In genomic region chr3:138331143-138331894, GRCh38 we compare ENCODE assay signal across 12 cellular contexts. TPM values are rescaled to one million over a fixed set of nuclear protein-coding genes. Genes with fewer than 3 reads are reported as not detected.
A peak's percentile ranks its signal among the peaks of the same experiment; 100 is the strongest.
DNase-seq lines count a peak whose midpoint lies in the region; ATAC-seq and TF ChIP-seq lines count a peak whose summit lies in the region.
"Had no signal": no experiment of that assay in that cellular context is flagged by ENCODE, and none has a peak within 500 bp of the region (broad histone marks: within the 10 kb centered on the region; RNA-seq: fewer than 3 reads in every experiment).

No MANE protein-coding gene starts in this region.

- H3K36me3 ChIP-seq in tibial nerve, result no peaks in the 10 kb centered on the region
- H3K36me3 ChIP-seq: BLaER1 treated with 17β-estradiol and CSF1 and Interleukin-3, amounts not matched to agents 10 nM and 100 nM had no signal

- no peaks in the 10 kb centered on the region for H3K36me3 Mint-ChIP-seq in activated CD8-positive, alpha-beta memory T cell treated with anti-CD3 and anti-CD28 coated beads, Interleukin-2, amount 10 ng/mL, durations not matched to agents 7 days and 5 days

- no peak for TF ChIP-seq EP300 in tibial nerve (IDR thresholded peaks at IDR 0.05)

- WGBS in tibial nerve, 2 donors, result 89 to 90% methylated on average over 6 of the region's 6 CpGs

- no peak overlapping the region for H3K4me3 Mint-ChIP-seq in activated CD8-positive, alpha-beta memory T cell treated with anti-CD3 and anti-CD28 coated beads, Interleukin-2, amount 10 ng/mL, durations not matched to agents 7 days and 5 days

- no peaks in the 10 kb centered on the region for H3K27me3 ChIP-seq in tibial nerve
- H3K27me3 ChIP-seq: BLaER1 treated with 17β-estradiol and CSF1 and Interleukin-3, amounts not matched to agents 10 nM and 100 nM had no signal

- H3K4me3 ChIP-seq in fibroblast of mammary gland (ENCODE audit: control insufficient read depth, low read depth, low read length) (no peak overlapping the region), tibial nerve (no peak overlapping the region)
- H3K4me3 ChIP-seq: BLaER1 treated with 17β-estradiol and CSF1 and Interleukin-3, amounts not matched to agents 10 nM and 100 nM had no signal

- H3K4me1 ChIP-seq in tibial nerve, result peaks cover 0 to 19% (median 3%) of the 10 kb centered on the region in 4 donors

- TF ChIP-seq POLR2A in tibial nerve (IDR thresholded peaks at IDR 0.05), result no peak

- peak; percentile 31 for DNase-seq in activated CD8-positive, alpha-beta memory T cell treated with anti-CD3 and anti-CD28 coated beads, Interleukin-2, amount 10 ng/mL, durations not matched to agents 7 days and 5 days
- no peak for DNase-seq in activated CD8-positive, alpha-beta memory T cell treated with anti-CD3 and anti-CD28 coated beads, Interleukin-2, amount 50 U/mL, for 48 hours
- DNase-seq in OCI-M1 (lab: John Stamatoyannopoulos, UW), result peak; percentile 16
- DNase-seq in fibroblast of mammary gland (ENCODE audit: low read depth), result peak; percentile 41
- DNase-seq in tibial nerve (ENCODE audit: low spot score in 2 of 2), result no peak
- DNase-seq in NCI-H2029 (lab: John Stamatoyannopoulos, UW), result no peak
- DNase-seq in hepatic stellate cell (ENCODE audit: low spot score), result no peak
- no peak for DNase-seq in pons (ENCODE audit: low spot score)
- DNase-seq: cortex of kidney, NCI-H2029 treated with DMSO at 0.1 percent for 48 hours, occipital lobe had no signal

- H3K27ac Mint-ChIP-seq in activated CD8-positive, alpha-beta memory T cell treated with anti-CD3 and anti-CD28 coated beads, Interleukin-2, amount 10 ng/mL, durations not matched to agents 7 days and 5 days, result no peak overlapping the region

- peaks cover 6% of the 10 kb centered on the region for H3K27me3 Mint-ChIP-seq in activated CD8-positive, alpha-beta memory T cell treated with anti-CD3 and anti-CD28 coated beads, Interleukin-2, amount 10 ng/mL, durations not matched to agents 7 days and 5 days

- H3K9me3 ChIP-seq in tibial nerve, result no peaks in the 10 kb centered on the region
- H3K9me3 ChIP-seq: BLaER1 treated with 17β-estradiol and CSF1 and Interleukin-3, amounts not matched to agents 10 nM and 100 nM had no signal

- H3K4me1 Mint-ChIP-seq in activated CD8-positive, alpha-beta memory T cell treated with anti-CD3 and anti-CD28 coated beads, Interleukin-2, amount 10 ng/mL, durations not matched to agents 7 days and 5 days, result peaks cover 22% of the 10 kb centered on the region

- H3K27ac ChIP-seq in tibial nerve, result peak overlapping the region in 1 of 4 donors; percentile 5
- H3K27ac ChIP-seq: BLaER1 treated with 17β-estradiol and CSF1 and Interleukin-3, amounts not matched to agents 10 nM and 100 nM had no signal

- TF ChIP-seq CTCF in fibroblast of mammary gland (conservative IDR thresholded peaks at IDR 0.05; ENCODE audit: control insufficient read depth, insufficient read depth, low read depth, low read length), result peak; percentile 28
- TF ChIP-seq CTCF in tibial nerve (IDR thresholded peaks at IDR 0.05), result peak in 3 of 5 experiments; percentile 15 to 32 (median 20)

- H3K9me3 Mint-ChIP-seq in activated CD8-positive, alpha-beta memory T cell treated with anti-CD3 and anti-CD28 coated beads, Interleukin-2, amount 10 ng/mL, durations not matched to agents 7 days and 5 days (ENCODE audit: low read depth), result no peaks in the 10 kb centered on the region

- ATAC-seq in activated CD8-positive, alpha-beta memory T cell treated with anti-CD3 and anti-CD28 coated beads, Interleukin-2, amount 10 ng/mL, durations not matched to agents 7 days and 5 days, result no peak

- CTCF ChIA-PET in activated CD8-positive, alpha-beta memory T cell treated with anti-CD3 and anti-CD28 coated beads, Interleukin-2, amount 10 ng/mL, durations not matched to agents 7 days and 5 days (lab: Charles Lee), result interaction anchor here (1.2 to 2.0 kb wide), 4 partner anchors 15 to 584 kb away, joined by 3 to 5 read pairs (median 4); no protein-coding TSS in a partner anchor

RNA-seq across cellular contexts. Expression of gene NME9, which starts 1.7 kb away (rescaled TPM):
- not detected for total RNA-seq in activated CD8-positive, alpha-beta memory T cell treated with anti-CD3 and anti-CD28 coated beads, Interleukin-2, amount 10 ng/mL, durations not matched to agents 7 days and 5 days
- not detected for total RNA-seq in tibial nerve

RNA-seq across cellular contexts. Expression of gene MRAS, which starts 17.1 kb away (rescaled TPM):
- not detected for total RNA-seq in activated CD8-positive, alpha-beta memory T cell treated with anti-CD3 and anti-CD28 coated beads, Interleukin-2, amount 10 ng/mL, durations not matched to agents 7 days and 5 days
- total RNA-seq in tibial nerve, result 100 to 1,000 TPM; 107 to 289 (median 171) TPM

Comparison
In these comparisons a context has a peak if more than half of its experiments do, and no peak if none do; other contexts are left out.
1. DNase-seq: peak in activated CD8-positive, alpha-beta memory T cell treated with anti-CD3 and anti-CD28 coated beads, Interleukin-2, amount 10 ng/mL, durations not matched to agents 7 days and 5 days (single experiment), OCI-M1 (single experiment) and fibroblast of mammary gland (single experiment); none in activated CD8-positive, alpha-beta memory T cell treated with anti-CD3 and anti-CD28 coated beads, Interleukin-2, amount 50 U/mL, for 48 hours (single experiment), tibial nerve (0 of 2), NCI-H2029 (single experiment), hepatic stellate cell (single experiment) and pons (single experiment).
2. RNA of gene MRAS, which starts 17.1 kb away (total RNA-seq): 107 to 289 TPM in tibial nerve; not detected in activated CD8-positive, alpha-beta memory T cell treated with anti-CD3 and anti-CD28 coated beads, Interleukin-2, amount 10 ng/mL, durations not matched to agents 7 days and 5 days; every median in the first group is over 10 times any median in the second.